ENCODE assay signal across 12 cellular contexts in the genomic region with DNA sequence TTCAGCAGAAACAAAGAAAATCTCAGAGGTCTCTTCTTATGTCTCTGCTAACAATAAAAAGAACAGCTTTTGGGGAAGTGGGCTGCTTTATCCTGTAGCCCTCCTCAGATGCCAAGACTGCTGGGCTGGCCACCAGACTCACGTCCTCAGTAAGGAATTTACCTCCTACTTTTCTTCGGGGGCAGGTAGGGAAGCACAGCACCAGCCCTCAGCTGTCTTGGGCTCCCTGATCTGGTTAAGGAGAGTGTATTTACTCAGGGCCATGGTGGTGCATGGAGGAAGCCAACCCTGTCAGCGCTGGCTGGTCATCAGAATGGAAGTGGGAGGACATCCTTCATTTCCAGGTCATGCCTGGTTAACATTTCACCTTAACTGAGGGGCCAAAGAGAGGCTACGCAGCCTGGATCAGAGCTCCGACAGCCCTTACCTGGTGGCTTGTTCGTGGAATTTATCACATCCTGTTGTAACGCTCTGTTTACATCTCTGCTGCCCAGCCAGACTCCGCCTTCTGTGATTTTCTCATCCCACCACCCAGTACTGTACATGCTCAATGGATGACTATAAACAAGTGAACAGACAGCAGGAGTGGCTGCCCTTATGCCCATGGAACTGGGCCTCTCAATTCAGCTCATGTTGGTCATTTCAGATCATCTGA.
DNase-seq lines count a peak whose midpoint lies in the region; ATAC-seq and TF ChIP-seq lines count a peak whose summit lies in the region.
"Had no signal": no experiment of that assay in that cellular context is flagged by ENCODE, and none has a peak within 500 bp of the region (broad histone marks: within the 10 kb centered on the region; RNA-seq: fewer than 3 reads in every experiment).

No MANE protein-coding gene starts in this region.

- TF ChIP-seq CTCF in AG04450 (IDR thresholded peaks at IDR 0.05; ENCODE audit: low read depth, low read length): no peak
- TF ChIP-seq CTCF in PC-9 (conservative IDR thresholded peaks at IDR 0.05): no peak
- TF ChIP-seq CTCF in endothelial cell (IDR thresholded peaks at IDR 0.05; ENCODE audit: unreplicated experiment): no peak
- TF ChIP-seq CTCF in mesothelial cell of epicardium (IDR thresholded peaks at IDR 0.05; ENCODE audit: unreplicated experiment): no peak

- H3K4me1 Mint-ChIP-seq in endothelial cell (ENCODE audit: unreplicated experiment) (peaks cover 78% of the 10 kb centered on the region), mesothelial cell of epicardium (peaks cover 51% of the 10 kb centered on the region)
- H3K4me1 Mint-ChIP-seq: activated naive CD4-positive, alpha-beta T cell treated with anti-CD3 and anti-CD28 coated beads, Interleukin-2, amount 50 U/mL, for 24 hours had no signal

- H3K27ac Mint-ChIP-seq in endothelial cell (ENCODE audit: unreplicated experiment) (peak overlapping the region; percentile 67), mesothelial cell of epicardium (peak overlapping the region; percentile 83)
- H3K27ac Mint-ChIP-seq: activated naive CD4-positive, alpha-beta T cell treated with anti-CD3 and anti-CD28 coated beads, Interleukin-2, amount 50 U/mL, for 24 hours had no signal

- H3K27me3 ChIP-seq in AG04450 (ENCODE audit: control insufficient read depth, insufficient read depth, low read length) (no peaks in the 10 kb centered on the region), PC-9 (ENCODE audit: insufficient read depth, low read depth) (no peaks in the 10 kb centered on the region)
- H3K27me3 ChIP-seq: neutrophil had no signal

- POLR2A ChIA-PET in AG04450 (lab: Yijun Ruan, JAX): interaction anchor here (1.5 to 2.0 kb wide), 2 partner anchors 13 to 106 kb away, joined by 4 to 6 read pairs; no protein-coding TSS in a partner anchor
- POLR2A ChIA-PET in PC-9 (lab: Charles Lee; ENCODE audit: unreplicated experiment): no interaction called here

- peaks cover 65% of the 10 kb centered on the region for H4K20me1 ChIP-seq in PC-9 (ENCODE audit: insufficient read depth)

- H3K4me1 ChIP-seq in PC-9 (replicated peaks; ENCODE audit: insufficient read depth): peaks cover 37% of the 10 kb centered on the region
- H3K4me1 ChIP-seq: gastrocnemius medialis had no signal

- BruUV-seq in PC-9 (replicated peaks; lab: Mats Ljungman, UMichigan): no TSS peak

- no peaks in the 10 kb centered on the region for H3K9me2 ChIP-seq in PC-9 (ENCODE audit: insufficient read depth)

- no peak for DNase-seq in AG04450 (ENCODE audit: low read depth, low spot score)
- DNase-seq in PC-9: no peak
- no peak for DNase-seq in endothelial cell (ENCODE audit: low spot score)
- no peak for DNase-seq in mesothelial cell of epicardium (ENCODE audit: low spot score in 2 of 2, unreplicated experiment in 2 of 2)
- DNase-seq in stimulated activated naive CD8-positive, alpha-beta T cell treated with anti-CD3 and anti-CD28 coated beads, Interleukin-15, Interleukin-2, amounts not matched to agents 100 U/mL and 50 U/mL, for 24 hours: no peak
- DNase-seq in GOT3 (lab: John Stamatoyannopoulos, UW): no peak
- DNase-seq in HuH-7.5 (ENCODE audit: low spot score): no peak
- no peak for DNase-seq in NCI-H2029 (lab: John Stamatoyannopoulos, UW)
- DNase-seq: cortex of kidney, gastrocnemius medialis had no signal

- peak overlapping the region; percentile 96 for H3K27ac ChIP-seq in AG04450 (ENCODE audit: low read depth, low read length)
- H3K27ac ChIP-seq in PC-9: peak overlapping the region; percentile 43
- H3K27ac ChIP-seq: gastrocnemius medialis, neutrophil had no signal

- peaks cover 96% of the 10 kb centered on the region for H3K79me2 ChIP-seq in PC-9 (ENCODE audit: low read depth)

- no peak overlapping the region for H3K4me3 ChIP-seq in AG04450 (ENCODE audit: low read depth, low read length)
- H3K4me3 ChIP-seq in PC-9: no peak overlapping the region
- H3K4me3 ChIP-seq: gastrocnemius medialis had no signal

- H3K27me3 Mint-ChIP-seq in endothelial cell (ENCODE audit: unreplicated experiment) (peaks cover 18% of the 10 kb centered on the region), mesothelial cell of epicardium (ENCODE audit: low read depth) (no peaks in the 10 kb centered on the region)

- H3K9me3 Mint-ChIP-seq in endothelial cell (ENCODE audit: unreplicated experiment) (no peaks in the 10 kb centered on the region), mesothelial cell of epicardium (no peaks in the 10 kb centered on the region)

- no peak overlapping the region for H3K4me2 ChIP-seq in PC-9

- H2AFZ ChIP-seq in PC-9: no peak overlapping the region

- no peak overlapping the region for H3K4me3 Mint-ChIP-seq in endothelial cell (ENCODE audit: unreplicated experiment)
- H3K4me3 Mint-ChIP-seq in mesothelial cell of epicardium: no peak overlapping the region
- H3K4me3 Mint-ChIP-seq: activated naive CD4-positive, alpha-beta T cell treated with anti-CD3 and anti-CD28 coated beads, Interleukin-2, amount 50 U/mL, for 24 hours had no signal

- H3F3A ChIP-seq in PC-9 (ENCODE audit: insufficient read depth, low read depth): peaks cover 58% of the 10 kb centered on the region

- H3K36me3 Mint-ChIP-seq in endothelial cell (ENCODE audit: low read depth, unreplicated experiment): peaks cover 20% of the 10 kb centered on the region
- peaks cover 11% of the 10 kb centered on the region for H3K36me3 Mint-ChIP-seq in mesothelial cell of epicardium
- H3K36me3 Mint-ChIP-seq: activated naive CD4-positive, alpha-beta T cell treated with anti-CD3 and anti-CD28 coated beads, Interleukin-2, amount 50 U/mL, for 24 hours had no signal

- CTCF ChIA-PET in AG04450 (lab: Charles Lee): interaction anchor here (0.6 to 1.1 kb wide), 2 partner anchors 39 to 57 kb away, joined by 3 read pairs; no protein-coding TSS in a partner anchor
- CTCF ChIA-PET in PC-9 (lab: Charles Lee): no interaction called here

- ATAC-seq in stimulated activated naive CD8-positive, alpha-beta T cell treated with anti-CD3 and anti-CD28 coated beads, Interleukin-15, Interleukin-2, amounts not matched to agents 100 U/mL and 50 U/mL, for 24 hours: no peak
- ATAC-seq: gastrocnemius medialis had no signal

- H3K9me3 ChIP-seq in AG04450 (ENCODE audit: control insufficient read depth, insufficient read depth, low read length): 0 out of 2 replicates have a peak, but pooled peaks cover 3% of the 10 kb centered on the region
- H3K9me3 ChIP-seq in PC-9 (ENCODE audit: insufficient read depth, low read depth): no peaks in the 10 kb centered on the region
- H3K9me3 ChIP-seq: gastrocnemius medialis, neutrophil had no signal

- 0 out of 2 replicates have a peak, but pooled peaks cover 13% of the 10 kb centered on the region for H3K36me3 ChIP-seq in PC-9 (ENCODE audit: low read depth)
- H3K36me3 ChIP-seq: gastrocnemius medialis, neutrophil had no signal

- intact Hi-C loops in PC-9 (cut with micrococcal nuclease; ENCODE audit: unreplicated experiment): no loop called here
